8 cellular contexts compared by ENCODE assay signal in the genomic region with DNA sequence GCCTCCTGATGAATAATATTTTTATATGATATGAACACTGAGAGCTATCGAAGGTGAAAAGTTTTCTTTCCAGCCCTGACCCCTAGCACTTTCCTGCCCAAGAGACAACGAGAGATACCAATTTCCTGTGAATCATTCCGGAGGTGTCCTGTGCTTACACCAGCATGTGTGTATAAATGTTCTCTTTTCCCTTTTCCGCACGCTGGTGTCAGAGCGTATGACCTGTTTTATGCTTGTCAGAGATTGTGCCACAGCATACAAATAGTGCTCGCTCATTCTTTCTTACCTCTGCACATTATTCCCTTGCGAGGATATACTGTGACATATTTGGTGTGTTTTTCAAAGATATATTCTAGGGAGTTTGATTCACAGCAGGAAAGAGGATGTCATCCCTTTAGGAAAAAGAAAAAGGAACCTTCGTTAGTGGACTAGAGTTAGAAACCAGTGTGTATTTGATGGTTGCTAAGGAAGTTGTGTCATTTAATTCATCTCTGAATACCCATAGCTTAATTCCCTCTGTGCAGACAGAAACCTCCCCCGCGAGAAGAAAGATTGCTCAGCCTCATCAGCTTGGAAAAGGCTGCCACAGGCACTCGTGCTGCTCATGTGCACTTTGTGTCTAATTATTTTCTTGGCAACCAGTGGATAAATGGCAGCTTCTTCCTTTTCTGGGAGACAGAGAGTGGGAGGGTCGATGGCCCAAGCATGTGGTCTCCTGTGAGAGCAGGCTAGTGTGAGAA. TPM values are rescaled to one million over a fixed set of nuclear protein-coding genes. Genes with fewer than 3 reads are reported as not detected.
DNase-seq lines count a peak whose midpoint lies in the region; ATAC-seq and TF ChIP-seq lines count a peak whose summit lies in the region.

No MANE protein-coding gene starts in this region.

- TF ChIP-seq CTCF in RWPE1 (conservative IDR thresholded peaks at IDR 0.05; ENCODE audit: low read depth) (no peak), esophagus squamous epithelium (IDR thresholded peaks at IDR 0.05) (no peak)

- no peaks in the 10 kb centered on the region for H3K27me3 ChIP-seq in H7 (ENCODE audit: control insufficient read depth, insufficient read depth, low read length)
- no peaks in the 10 kb centered on the region for H3K27me3 ChIP-seq in esophagus squamous epithelium
- no peaks in the 10 kb centered on the region for H3K27me3 ChIP-seq in neuron (ENCODE audit: insufficient read depth, low read length)

- CTCF ChIA-PET in RWPE1 (lab: Yijun Ruan, JAX) = no interaction called here

- H3K4me3 ChIP-seq in H7 (ENCODE audit: insufficient read depth, low read depth, low read length) (no peak overlapping the region), esophagus squamous epithelium (no peak overlapping the region), neuron (ENCODE audit: low read length) (no peak overlapping the region)

- H2AFZ ChIP-seq in neuron (ENCODE audit: low read depth, low read length) = peak overlapping the region; percentile 4

- H3K4me1 ChIP-seq in esophagus squamous epithelium (peaks cover 22 to 70% (median 28%) of the 10 kb centered on the region in 3 donors), neuron (ENCODE audit: insufficient read depth, low read length) (peaks cover 7% of the 10 kb centered on the region)

- peak; percentile 7 for DNase-seq in H7
- DNase-seq in RWPE1 (ENCODE audit: low spot score) = no peak
- DNase-seq in esophagus squamous epithelium (lab: John Stamatoyannopoulos, UW) = no peak
- no peak for DNase-seq in stimulated activated CD4-positive, alpha-beta T cell treated with anti-CD3 and anti-CD28 coated beads, Interleukin-15, amount 100 ng/mL, for 24 hours
- no peak for DNase-seq in activated effector memory CD4-positive, alpha-beta T cell treated with Interleukin-2 at 50 U/mL for 16 hours
- no peak for DNase-seq in NCI-H2029 (lab: John Stamatoyannopoulos, UW)

- 40 to 48% methylated on average over 12 to 13 of the region's 13 CpGs for WGBS in esophagus squamous epithelium, 2 donors

- H3K36me3 ChIP-seq in H7 (replicated peaks; ENCODE audit: control insufficient read depth, insufficient read depth, low read length) = no peaks in the 10 kb centered on the region
- H3K36me3 ChIP-seq in esophagus squamous epithelium = peaks cover 0 to 5% (median 0%) of the 10 kb centered on the region in 3 donors
- H3K36me3 ChIP-seq in neuron (ENCODE audit: insufficient read depth, low read length) = peaks cover 9% of the 10 kb centered on the region

- POLR2A ChIA-PET in RWPE1 (lab: Yijun Ruan, JAX; ENCODE audit: low non-redundant PET) = no interaction called here

- intact Hi-C loops in esophagus squamous epithelium (cut with DNase I) = no loop called here

- H3K27ac ChIP-seq in RWPE1 (peak overlapping the region; percentile 54), esophagus squamous epithelium (peak overlapping the region; percentile 56 to 77 (median 72))

- no peak for ATAC-seq in HG02678 (IDR thresholded peaks at IDR 0.05; ENCODE audit: unreplicated experiment)

- H3K9me3 ChIP-seq in esophagus squamous epithelium = no peaks in the 10 kb centered on the region
- no peaks in the 10 kb centered on the region for H3K9me3 ChIP-seq in neuron (ENCODE audit: low read length)

- peak in 1 of 4 donors; percentile 5 for TF ChIP-seq POLR2A in esophagus squamous epithelium (IDR thresholded peaks at IDR 0.05)

RNA-seq across cellular contexts. Expression of a gene that starts 14.8 kb away (rescaled TPM):
- 0.17 TPM in 1 of 2 replicates, not detected in the other for total RNA-seq in H7 (2014; rRNA removed; shearing (Covaris generic))
- under 1 TPM in 1 of 4 donors, not detected in 3; 0.13 TPM for total RNA-seq in esophagus squamous epithelium

RNA-seq across cellular contexts. Expression of a gene that starts 17.9 kb away (rescaled TPM):
- 2.7 and 9.1 TPM in 2 replicates for total RNA-seq in H7 (2014; rRNA removed; shearing (Covaris generic))
- total RNA-seq in esophagus squamous epithelium = 10 to 100 TPM in 1 of 4 donors, 1 to 10 TPM in 2, under 1 TPM in 1; 0.61 to 13.4 (median 6.0) TPM

RNA-seq across cellular contexts. Expression of a gene that starts 36.3 kb away (rescaled TPM):
- 222 TPM in 2 replicates for total RNA-seq in H7 (2014; rRNA removed; shearing (Covaris generic))
- 100 to 1,000 TPM; 165 to 215 (median 167) TPM for total RNA-seq in esophagus squamous epithelium
